In the genomic region with DNA sequence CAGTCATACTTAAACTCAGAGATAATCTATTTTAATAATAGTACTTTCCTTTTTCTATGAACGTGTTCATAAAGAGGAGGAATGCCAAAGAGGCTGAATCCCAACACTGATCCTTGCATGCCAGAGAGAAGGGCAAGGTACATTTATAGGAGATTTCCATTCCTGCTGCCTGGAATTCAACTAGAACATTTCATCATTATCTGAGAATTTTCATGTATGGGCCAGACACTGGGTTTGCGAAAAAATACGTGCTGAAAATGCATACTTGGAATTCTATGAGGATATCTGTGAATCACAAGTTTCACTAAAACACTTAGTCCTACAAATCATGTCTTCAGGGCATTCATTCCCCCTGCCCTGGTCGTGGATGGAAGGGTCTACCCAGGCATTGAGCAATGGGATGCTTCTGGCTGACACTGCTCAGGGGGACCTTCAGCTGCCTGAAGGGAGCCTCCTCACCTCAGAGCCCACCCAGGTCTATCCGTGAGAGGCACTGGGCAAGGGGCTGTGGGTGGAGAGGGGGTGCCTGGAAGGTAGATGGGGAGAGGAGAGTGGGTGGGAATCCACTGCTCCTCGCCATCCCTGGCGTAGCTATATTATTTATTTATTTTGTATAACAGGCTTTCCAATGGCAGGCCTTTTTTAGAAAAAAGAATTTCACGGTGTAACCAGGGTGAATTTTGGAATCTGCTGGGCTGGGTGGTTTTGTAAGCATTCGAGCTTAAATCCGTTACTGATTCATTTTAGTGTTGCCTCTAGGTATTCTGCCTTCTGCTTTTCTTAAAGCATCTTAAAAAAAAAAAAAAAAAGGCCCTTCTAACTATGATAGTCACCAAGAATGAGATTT, we compare ENCODE assay signal across 1 cellular context.
TF ChIP-seq lines count a peak whose summit lies in the region.

No MANE protein-coding gene starts in this region.

TF ChIP-seq in SK-N-SH, 30 proteins besides CTCF, POLR2A, EP300 and RAD21 (continued from another document):
- TF ChIP-seq, protein P1, sequence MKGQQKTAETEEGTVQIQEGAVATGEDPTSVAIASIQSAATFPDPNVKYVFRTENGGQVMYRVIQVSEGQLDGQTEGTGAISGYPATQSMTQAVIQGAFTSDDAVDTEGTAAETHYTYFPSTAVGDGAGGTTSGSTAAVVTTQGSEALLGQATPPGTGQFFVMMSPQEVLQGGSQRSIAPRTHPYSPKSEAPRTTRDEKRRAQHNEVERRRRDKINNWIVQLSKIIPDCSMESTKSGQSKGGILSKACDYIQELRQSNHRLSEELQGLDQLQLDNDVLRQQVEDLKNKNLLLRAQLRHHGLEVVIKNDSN (IDR thresholded peaks at IDR 0.05; ENCODE audit: borderline replicate concordance, low read depth), result no peak
- TF ChIP-seq YY1 (IDR thresholded peaks at IDR 0.05; ENCODE audit: low read depth) (no peak), FOXJ3 (CRISPR knock-in tag; IDR thresholded peaks at IDR 0.05) (no peak), MXI1 (IDR thresholded peaks at IDR 0.05; ENCODE audit: low read depth, low read length) (no peak)
TF ChIP-seq in SK-N-SH: peak in this region for 0.
